ENCODE assay signal across 8 cellular contexts in genomic region chr10:74991435-74991834, GRCh38.
A peak's percentile ranks its signal among the peaks of the same experiment; 100 is the strongest.
DNase-seq lines count a peak whose midpoint lies in the region; ATAC-seq and TF ChIP-seq lines count a peak whose summit lies in the region.

No MANE protein-coding gene starts in this region.

- peak; percentile 19; the same call in 1 of the 2 replicates for TF ChIP-seq CTCF in WI38 (IDR thresholded peaks at IDR 0.05; ENCODE audit: low read depth, low read length)

- H3K9me3 Mint-ChIP-seq in memory B cell = no peaks in the 10 kb centered on the region

- peaks cover 3% of the 10 kb centered on the region for H3K4me1 Mint-ChIP-seq in memory B cell

- peaks cover 36% of the 10 kb centered on the region for H3K36me3 Mint-ChIP-seq in memory B cell

- no peak overlapping the region for H3K4me3 ChIP-seq in WI38 (ENCODE audit: low read depth, low read length)

- DNase-seq in D341Med (ENCODE audit: low spot score) = peak; percentile 35
- no peak for DNase-seq in memory B cell (ENCODE audit: low spot score in 2 of 2)
- DNase-seq in stimulated activated CD8-positive, alpha-beta memory T cell treated with anti-CD3 and anti-CD28 coated beads, Interleukin-4, amount 100 ng/mL, for 48 hours = no peak
- no peak for DNase-seq in activated CD4-positive, alpha-beta T cell treated with anti-CD3 and anti-CD28 coated beads for 1 hour

- no peak overlapping the region for H3K27ac Mint-ChIP-seq in memory B cell

- no peak overlapping the region for H3K4me3 Mint-ChIP-seq in memory B cell

- ATAC-seq in HG02610 (IDR thresholded peaks at IDR 0.05; ENCODE audit: unreplicated experiment) (peak; percentile 38), memory B cell (ENCODE audit: low read depth) (peak; percentile 65), GM18517 (IDR thresholded peaks at IDR 0.05; ENCODE audit: unreplicated experiment) (no peak), GM21737 (IDR thresholded peaks at IDR 0.05; ENCODE audit: unreplicated experiment) (no peak)

- H3K27me3 Mint-ChIP-seq in memory B cell = no peaks in the 10 kb centered on the region

Comparison
In these comparisons a context has a peak if more than half of its experiments do, and no peak if none do; other contexts are left out.
1. ATAC-seq: peak in HG02610 (single experiment) and memory B cell (single experiment); none in GM18517 (single experiment) and GM21737 (single experiment).